1 cellular context compared by ENCODE assay signal in genomic region chr20:45725134-45725533, GRCh38.
TF ChIP-seq lines count a peak whose summit lies in the region.

No MANE protein-coding gene starts in this region.

TF ChIP-seq in HepG2, 621 proteins besides CTCF, POLR2A, EP300 and RAD21 (continues in another document):
- TF ChIP-seq SMAD3 (CRISPR knock-in tag; IDR thresholded peaks at IDR 0.05) (peak; percentile 81; the same call in 1 of the 2 replicates), KAT8 (CRISPR knock-in tag; IDR thresholded peaks at IDR 0.05) (peak; percentile 47; the same call in 1 of the 2 replicates), ZNF644 (CRISPR knock-in tag; IDR thresholded peaks at IDR 0.05; ENCODE audit: low read depth) (peak; percentile 99), DMAP1 (CRISPR knock-in tag; IDR thresholded peaks at IDR 0.05) (no peak), TCF7L2 (IDR thresholded peaks at IDR 0.05; ENCODE audit: low read depth, low read length) (peak; percentile 50; the same call in 1 of the 2 replicates), ZNF333 (CRISPR knock-in tag; IDR thresholded peaks at IDR 0.05; ENCODE audit: borderline replicate concordance) (no peak), ZNF512B (CRISPR knock-in tag; IDR thresholded peaks at IDR 0.05; ENCODE audit: borderline replicate concordance) (no peak), ARHGAP35 (CRISPR knock-in tag; IDR thresholded peaks at IDR 0.05; ENCODE audit: borderline replicate concordance) (no peak), MAF1 (CRISPR knock-in tag; IDR thresholded peaks at IDR 0.05; ENCODE audit: borderline replicate concordance) (no peak), MXD4 (CRISPR knock-in tag; IDR thresholded peaks at IDR 0.05) (no peak), ESRRA (CRISPR knock-in tag; IDR thresholded peaks at IDR 0.05; ENCODE audit: low read depth) (peak; percentile 90), ZXDC (CRISPR knock-in tag; IDR thresholded peaks at IDR 0.05) (no peak), REPIN1 (CRISPR knock-in tag; IDR thresholded peaks at IDR 0.05; ENCODE audit: borderline replicate concordance, low read depth) (peak; percentile 96), ZNF33A (CRISPR knock-in tag; IDR thresholded peaks at IDR 0.05; ENCODE audit: borderline replicate concordance) (no peak), FOXP4 (CRISPR knock-in tag; IDR thresholded peaks at IDR 0.05) (peak; percentile 71), ZNF280D (CRISPR knock-in tag; IDR thresholded peaks at IDR 0.05) (no peak), ZNF678 (CRISPR knock-in tag; IDR thresholded peaks at IDR 0.05) (no peak), ZNF296 (CRISPR knock-in tag; conservative IDR thresholded peaks at IDR 0.05) (no peak), ATM (IDR thresholded peaks at IDR 0.05; ENCODE audit: borderline replicate concordance) (no peak), ZNF180 (CRISPR knock-in tag; IDR thresholded peaks at IDR 0.05; ENCODE audit: borderline replicate concordance, low read depth) (no peak), RNF2 (conservative IDR thresholded peaks at IDR 0.05; ENCODE audit: low read depth) (no peak), MXD1 (CRISPR knock-in tag; IDR thresholded peaks at IDR 0.05) (no peak), ZNF431 (CRISPR knock-in tag; IDR thresholded peaks at IDR 0.05; ENCODE audit: borderline replicate concordance, low read depth) (no peak), ZBTB37 (CRISPR knock-in tag; IDR thresholded peaks at IDR 0.05) (peak; percentile 93), HDAC2 (CRISPR knock-in tag; IDR thresholded peaks at IDR 0.05) (peak; percentile 77), GABPA (IDR thresholded peaks at IDR 0.05; ENCODE audit: low read depth, low read length) (no peak), GABPA (CRISPR knock-in tag; IDR thresholded peaks at IDR 0.05; ENCODE audit: low read depth) (no peak), ZSCAN20 (CRISPR knock-in tag; IDR thresholded peaks at IDR 0.05; ENCODE audit: borderline replicate concordance) (no peak), TAF15 (IDR thresholded peaks at IDR 0.05; ENCODE audit: low read depth, low read length, poor library complexity, severe bottlenecking) (no peak), HNF1B (CRISPR knock-in tag; IDR thresholded peaks at IDR 0.05) (no peak), ZBTB42 (CRISPR knock-in tag; IDR thresholded peaks at IDR 0.05) (no peak), ZNF484 (CRISPR knock-in tag; IDR thresholded peaks at IDR 0.05; ENCODE audit: borderline replicate concordance, low read depth) (no peak), HIC2 (CRISPR knock-in tag; IDR thresholded peaks at IDR 0.05; ENCODE audit: low read depth) (no peak), ATF7-NPFF (CRISPR knock-in tag; IDR thresholded peaks at IDR 0.05; ENCODE audit: low read depth) (no peak), SNAPC2 (CRISPR knock-in tag; IDR thresholded peaks at IDR 0.05) (no peak), MIXL1 (CRISPR knock-in tag; IDR thresholded peaks at IDR 0.05) (peak; percentile 53; the same call in 1 of the 2 replicates), ZBTB4 (CRISPR knock-in tag; IDR thresholded peaks at IDR 0.05; ENCODE audit: borderline replicate concordance) (no peak)
